ENCODE assay signal across 8 cellular contexts in the genomic region with DNA sequence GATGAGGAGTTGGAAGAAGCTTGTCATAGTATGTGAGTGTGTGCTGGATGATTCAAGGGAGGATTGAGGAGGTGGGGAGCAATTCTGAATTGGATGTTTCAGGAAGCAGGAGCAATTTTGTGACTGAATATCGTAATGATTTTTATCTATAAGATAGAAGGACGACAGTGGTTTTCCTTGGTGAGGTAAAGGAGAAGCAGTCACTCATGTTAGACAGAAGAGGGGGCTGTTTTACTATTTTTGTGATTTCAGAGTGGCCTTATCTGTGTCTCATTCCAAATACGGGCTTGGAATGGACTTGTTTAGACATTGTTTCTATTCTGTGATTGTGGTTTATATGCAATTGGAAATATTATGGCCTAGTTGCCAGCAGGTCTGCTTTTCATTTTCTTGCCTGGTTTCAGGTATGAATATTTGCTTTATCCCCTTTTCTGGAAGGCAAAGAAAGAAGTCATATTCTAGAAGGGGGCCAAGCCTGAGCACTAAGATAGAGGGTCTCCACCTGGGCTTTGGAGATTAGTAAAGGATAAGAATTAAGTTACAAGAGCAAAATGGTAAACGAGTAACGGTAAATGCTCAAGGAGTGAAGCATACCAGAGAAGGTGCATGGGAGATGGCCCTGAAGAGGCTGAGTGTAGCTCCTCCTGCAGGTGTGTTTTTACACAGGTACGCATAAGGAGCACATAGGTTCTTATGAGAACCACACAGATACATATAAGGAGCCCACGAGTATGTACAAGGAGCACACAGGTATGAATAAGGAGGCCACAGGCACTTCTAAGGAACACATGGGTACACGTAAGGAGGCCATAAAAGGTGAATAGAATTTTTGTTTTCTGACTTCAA.
A peak's percentile ranks its signal among the peaks of the same experiment; 100 is the strongest.
DNase-seq lines count a peak whose midpoint lies in the region; ATAC-seq and TF ChIP-seq lines count a peak whose summit lies in the region.

No MANE protein-coding gene starts in this region.

- peak; percentile 48 for TF ChIP-seq CTCF in NB4 (IDR thresholded peaks at IDR 0.05; ENCODE audit: low read depth, low read length)

- no peak for TF ChIP-seq POLR2A in NB4 (IDR thresholded peaks at IDR 0.05; ENCODE audit: extremely low read depth, insufficient read length)

- H3K4me3 ChIP-seq in NB4 (ENCODE audit: low read depth, low read length): no peak overlapping the region

- DNase-seq in NCI-H1436 (lab: John Stamatoyannopoulos, UW) (peak; percentile 41), NCI-H1436 treated with DMSO at 0.1 percent for 48 hours (lab: John Stamatoyannopoulos, UW) (no peak), NB4 (ENCODE audit: low read depth) (peak; percentile 58), SKM-1 (lab: John Stamatoyannopoulos, UW; ENCODE audit: unreplicated experiment) (peak; percentile 63), hepatic stellate cell (ENCODE audit: low spot score) (peak; percentile 51)

- ATAC-seq in GM21447 (IDR thresholded peaks at IDR 0.05; ENCODE audit: unreplicated experiment) (no peak), HG02610 (IDR thresholded peaks at IDR 0.05; ENCODE audit: unreplicated experiment) (no peak), GM19328 (IDR thresholded peaks at IDR 0.05; ENCODE audit: unreplicated experiment) (no peak)
